Comparison of ENCODE assay signal across 8 cellular contexts in genomic region chrX:65034641-65035450, GRCh38. TPM values are rescaled to one million over a fixed set of nuclear protein-coding genes. Genes with fewer than 3 reads are reported as not detected.
DNase-seq lines count a peak whose midpoint lies in the region; ATAC-seq, FAIRE-seq and TF ChIP-seq lines count a peak whose summit lies in the region.

Gene ZC3H12B, plus strand, starts transcription at chrX:65034826.

- in situ Hi-C loops in SK-MEL-5 (cut with HindIII; ENCODE audit: low pct_unique_long_range_greater_than_20kb, low sequenced_read_pairs): no loop called here

- no peaks in the 10 kb centered on the region for H3K9me3 ChIP-seq in pancreas
- no peaks in the 10 kb centered on the region for H3K9me3 ChIP-seq in thyroid gland

- WGBS in pancreas, 2 donors: 0 to 22% methylated on average over 52 to 69 of the region's 69 CpGs
- WGBS in thyroid gland, 2 donors: 0 to 1% methylated on average over 3 to 21 of the region's 69 CpGs

- intact Hi-C loops in Right ventricle myocardium superior (cut with DNase I) (no loop called here), pancreas (cut with DNase I) (no loop called here), thyroid gland (cut with DNase I) (loop anchor here (10.0 kb wide), 1 partner anchor 60 kb away; the partner anchor contains the start of gene ZC4H2)

- H3K9me3 Mint-ChIP-seq in activated naive CD4-positive, alpha-beta T cell treated with anti-CD3 and anti-CD28 coated beads, Interleukin-2, amount 50 U/mL, for 24 hours: no peaks in the 10 kb centered on the region

- H3K4me3 Mint-ChIP-seq in activated naive CD4-positive, alpha-beta T cell treated with anti-CD3 and anti-CD28 coated beads, Interleukin-2, amount 50 U/mL, for 24 hours: peak within 1 kb of the TSS; percentile 94

- H3K4me1 ChIP-seq in pancreas: no peaks in the 10 kb centered on the region
- no peaks in the 10 kb centered on the region for H3K4me1 ChIP-seq in thyroid gland

- H3K27ac ChIP-seq in pancreas (peak within 1 kb of the TSS; percentile 42 to 73 (median 58)), thyroid gland (peak within 1 kb of the TSS; percentile 60 to 76 (median 64))

- no peak for FAIRE-seq in pancreas (lab: Jason Lieb, UNC)

- peak; percentile 76 for DNase-seq in AG10803 (ENCODE audit: low read depth)
- peak; percentile 72 for DNase-seq in SK-MEL-5 (ENCODE audit: low read depth, low spot score)
- peak; percentile 78 for DNase-seq in Right ventricle myocardium superior
- DNase-seq in pancreas: peak; percentile 61 to 87 (median 76)
- DNase-seq in thyroid gland: peak; percentile 72 to 74

- H3K27me3 ChIP-seq in pancreas (no peaks in the 10 kb centered on the region), thyroid gland (no peaks in the 10 kb centered on the region)

- ATAC-seq in GM19035 (IDR thresholded peaks at IDR 0.05; ENCODE audit: unreplicated experiment): peak; percentile 95
- peak; percentile 98 for ATAC-seq in HG03432 (IDR thresholded peaks at IDR 0.05; ENCODE audit: unreplicated experiment)
- ATAC-seq in Right ventricle myocardium superior (ENCODE audit: poor library complexity): peak; percentile 98
- ATAC-seq in pancreas: peak; percentile 91 to 97 (median 96)

- H3K36me3 ChIP-seq in pancreas (no peaks in the 10 kb centered on the region), thyroid gland (no peaks in the 10 kb centered on the region)

- H3K27ac Mint-ChIP-seq in activated naive CD4-positive, alpha-beta T cell treated with anti-CD3 and anti-CD28 coated beads, Interleukin-2, amount 50 U/mL, for 24 hours: peak within 1 kb of the TSS; percentile 98

- no peaks in the 10 kb centered on the region for H3K27me3 Mint-ChIP-seq in activated naive CD4-positive, alpha-beta T cell treated with anti-CD3 and anti-CD28 coated beads, Interleukin-2, amount 50 U/mL, for 24 hours

- peaks cover 3% of the 10 kb centered on the region for H3K36me3 Mint-ChIP-seq in activated naive CD4-positive, alpha-beta T cell treated with anti-CD3 and anti-CD28 coated beads, Interleukin-2, amount 50 U/mL, for 24 hours

- TF ChIP-seq CTCF in AG10803 (conservative IDR thresholded peaks at IDR 0.05; ENCODE audit: low read length) (peak; percentile 42), pancreas (IDR thresholded peaks at IDR 0.05) (peak in 3 of 4 donors; percentile 11 to 23 (median 14)), thyroid gland (IDR thresholded peaks at IDR 0.05) (peak in 5 of 6 experiments; percentile 23 to 48 (median 31))

- peaks cover 56% of the 10 kb centered on the region for H3K4me1 Mint-ChIP-seq in activated naive CD4-positive, alpha-beta T cell treated with anti-CD3 and anti-CD28 coated beads, Interleukin-2, amount 50 U/mL, for 24 hours

- H3K4me3 ChIP-seq in AG10803 (ENCODE audit: low read length) (peak within 1 kb of the TSS; percentile 68), pancreas (peak within 1 kb of the TSS; percentile 21 to 50 (median 43)), thyroid gland (replicated peaks in 1 of 3) (peak within 1 kb of the TSS; percentile 15 to 51 (median 43))

- peak in 1 of 2 donors; percentile 61 for TF ChIP-seq POLR2A in thyroid gland (IDR thresholded peaks at IDR 0.05)

RNA-seq across cellular contexts. Expression of gene ZC3H12B, which starts in this region (rescaled TPM):
- 0.03 TPM in 2 replicates for total RNA-seq in SK-MEL-5 (2014; rRNA removed; shearing (Covaris generic))
- 0.28 and 0.37 TPM in 2 replicates for polyA plus RNA-seq in SK-MEL-5 (2015; cell fraction: cytosol; rRNA removed)
- 0.41 and 0.83 TPM in 2 replicates for polyA plus RNA-seq in SK-MEL-5 (2015; cell fraction: nucleus; rRNA removed)
- total RNA-seq in Right ventricle myocardium superior (0.24 TPM), pancreas (under 1 TPM; 0.40 to 0.79 (median 0.56) TPM), thyroid gland (1 to 10 TPM; 2.4 to 3.5 (median 2.7) TPM)
- under 1 TPM; 0.15 to 0.38 TPM for polyA plus RNA-seq in pancreas

Comparison
In these comparisons a context has a peak if more than half of its experiments do, and no peak if none do; other contexts are left out.
1. Peak in every context shown above with its lines: DNase-seq, ATAC-seq, H3K4me3 ChIP-seq and H3K27ac ChIP-seq.
2. Peak in DNase-seq in SK-MEL-5; RNA of the gene not detected or under 1 TPM.
3. Peak in DNase-seq and ATAC-seq in Right ventricle myocardium superior; RNA of the gene not detected or under 1 TPM.
4. Peak in DNase-seq, ATAC-seq, H3K4me3 ChIP-seq and H3K27ac ChIP-seq in pancreas; RNA of the gene not detected or under 1 TPM.